Comparison of ENCODE assay signal across 21 cellular contexts in genomic region chr13:113518080-113518803, GRCh38. TPM values are rescaled to one million over a fixed set of nuclear protein-coding genes. Genes with fewer than 3 reads are reported as not detected.
DNase-seq lines count a peak whose midpoint lies in the region; ATAC-seq, FAIRE-seq and TF ChIP-seq lines count a peak whose summit lies in the region.
"Had no signal": no experiment of that assay in that cellular context is flagged by ENCODE, and none has a peak within 500 bp of the region (broad histone marks: within the 10 kb centered on the region; RNA-seq: fewer than 3 reads in every experiment).

No MANE protein-coding gene starts in this region.

- H3F3A ChIP-seq in smooth muscle cell (ENCODE audit: low read depth) = no peaks in the 10 kb centered on the region

- ATAC-seq in HepG2 (no peak), right lobe of liver (no peak)
- ATAC-seq: GM23338, HCT116, PC-3 had no signal

- no peaks in the 10 kb centered on the region for H3K9me2 ChIP-seq in OCI-LY7 (ENCODE audit: insufficient read depth, low read length)

- peaks cover 11% of the 10 kb centered on the region for H3K36me3 Mint-ChIP-seq in activated naive CD8-positive, alpha-beta T cell
- peaks cover 45% of the 10 kb centered on the region for H3K36me3 Mint-ChIP-seq in osteocyte (ENCODE audit: unreplicated experiment)

- TF ChIP-seq EP300 in HepG2 (IDR thresholded peaks at IDR 0.05; ENCODE audit: low read depth in 2 of 2, low read length in 2 of 2) = no peak
- no peak for TF ChIP-seq EP300 in HepG2 (CRISPR knock-in tag; IDR thresholded peaks at IDR 0.05; ENCODE audit: borderline replicate concordance)

- H3K36me3 ChIP-seq in HepG2 (replicated peaks in 1 of 2; ENCODE audit: control insufficient read depth in 1 of 2, insufficient read depth in 2 of 2, low read length in 2 of 2) = peaks cover 12 to 21% of the 10 kb centered on the region in 2 experiments; a peak in 4 of 5 replicates
- peaks cover 0 to 2% (median 0%) of the 10 kb centered on the region in 4 donors for H3K36me3 ChIP-seq in right lobe of liver
- H3K36me3 ChIP-seq in OCI-LY7 (ENCODE audit: insufficient read depth, low read length) = no peaks in the 10 kb centered on the region
- no peaks in the 10 kb centered on the region for H3K36me3 ChIP-seq in smooth muscle cell (ENCODE audit: low read depth)

- TF ChIP-seq RAD21 in HepG2 (CRISPR knock-in tag; IDR thresholded peaks at IDR 0.05) = no peak

- no peaks in the 10 kb centered on the region for H3K27me3 ChIP-seq in HepG2 (ENCODE audit: control insufficient read depth in 1 of 2, insufficient read depth in 2 of 2, low read length in 2 of 2)
- no peaks in the 10 kb centered on the region for H3K27me3 ChIP-seq in right lobe of liver
- no peaks in the 10 kb centered on the region for H3K27me3 ChIP-seq in smooth muscle cell (ENCODE audit: low read depth)

- H3K4me2 ChIP-seq in HepG2 (ENCODE audit: low read depth, low read length) (no peak overlapping the region), OCI-LY7 (ENCODE audit: low read length) (no peak overlapping the region), smooth muscle cell (no peak overlapping the region)
- H3K4me2 ChIP-seq: GM23338 had no signal

- no peak for DNase-seq in HepG2 (ENCODE audit: low spot score)
- DNase-seq in right lobe of liver = no peak
- peak; percentile 23 for DNase-seq in osteocyte (ENCODE audit: extremely low spot score, unreplicated experiment)
- no peak for DNase-seq in OCI-LY7 (ENCODE audit: low spot score)
- DNase-seq in coronary artery (ENCODE audit: low spot score) = no peak
- DNase-seq in smooth muscle cell (lab: John Stamatoyannopoulos, UW; ENCODE audit: unreplicated experiment) = no peak
- DNase-seq in NOMO-1 (lab: John Stamatoyannopoulos, UW; ENCODE audit: unreplicated experiment in 2 of 2) = no peak
- DNase-seq: 8988T; Calu3; CD4-positive, alpha-beta T cell; GF-D8; NCI-H1694 treated with DMSO at 0.1 percent for 48 hours; NCI-H226; NCI-H524; NCI-H82; PC-3 had no signal

- H3K79me2 ChIP-seq in HepG2 (ENCODE audit: insufficient read depth, low read length) (peaks cover 2% of the 10 kb centered on the region), OCI-LY7 (ENCODE audit: insufficient read depth, low read depth, low read length) (no peaks in the 10 kb centered on the region), smooth muscle cell (ENCODE audit: low read depth) (peaks cover 4% of the 10 kb centered on the region)

- POLR2A ChIA-PET in HepG2 (lab: Yijun Ruan, JAX) = no interaction called here
- POLR2A ChIA-PET in OCI-LY7 (lab: Charles Lee) = interaction anchor here (0.7 kb wide), 1 partner anchor 76 kb away, joined by 3 read pairs; no protein-coding TSS in a partner anchor

- TF ChIP-seq CTCF in HepG2 (CRISPR knock-in tag; IDR thresholded peaks at IDR 0.05) = no peak
- TF ChIP-seq CTCF in right lobe of liver (IDR thresholded peaks at IDR 0.05) = no peak
- no peak for TF ChIP-seq CTCF in osteocyte (IDR thresholded peaks at IDR 0.05)
- TF ChIP-seq CTCF in OCI-LY7 (conservative IDR thresholded peaks at IDR 0.05; ENCODE audit: low read length) = no peak
- no peak for TF ChIP-seq CTCF in coronary artery (IDR thresholded peaks at IDR 0.05)
- TF ChIP-seq CTCF in smooth muscle cell (IDR thresholded peaks at IDR 0.05; ENCODE audit: borderline replicate concordance, insufficient read depth, poor library complexity, severe bottlenecking) = no peak

- H3K27ac ChIP-seq in HepG2 (ENCODE audit: extremely low read length, insufficient read depth, low read length) (no peak overlapping the region), right lobe of liver (no peak overlapping the region), OCI-LY7 (ENCODE audit: low read depth, low read length, poor library complexity, severe bottlenecking) (no peak overlapping the region), coronary artery (no peak overlapping the region), smooth muscle cell (ENCODE audit: low read depth) (no peak overlapping the region)
- H3K27ac ChIP-seq: RWPE1 had no signal

- H4K20me1 ChIP-seq in HepG2 (ENCODE audit: insufficient read depth, low read length) = no peaks in the 10 kb centered on the region
- no peaks in the 10 kb centered on the region for H4K20me1 ChIP-seq in OCI-LY7 (ENCODE audit: insufficient read depth, low read length)
- peaks cover 25% of the 10 kb centered on the region for H4K20me1 ChIP-seq in smooth muscle cell (ENCODE audit: low read depth)

- no peaks in the 10 kb centered on the region for H3K9me3 Mint-ChIP-seq in activated naive CD8-positive, alpha-beta T cell (ENCODE audit: low read depth)
- H3K9me3 Mint-ChIP-seq in osteocyte (ENCODE audit: unreplicated experiment) = no peaks in the 10 kb centered on the region
- H3K9me3 Mint-ChIP-seq: CD4-positive, alpha-beta T cell; GM23338 had no signal

- BruUV-seq in HepG2 (replicated peaks; lab: Mats Ljungman, UMichigan) (TSS peak; percentile 26), OCI-LY7 (replicated peaks; lab: Mats Ljungman, UMichigan) (no TSS peak)

- peak overlapping the region; percentile 78 for H3K4me3 Mint-ChIP-seq in activated naive CD8-positive, alpha-beta T cell
- H3K4me3 Mint-ChIP-seq in osteocyte (ENCODE audit: unreplicated experiment) = no peak overlapping the region
- H3K4me3 Mint-ChIP-seq: CD4-positive, alpha-beta T cell; GM23338 had no signal

- H3K27ac Mint-ChIP-seq in activated naive CD8-positive, alpha-beta T cell = peak overlapping the region; percentile 46
- H3K27ac Mint-ChIP-seq in osteocyte (ENCODE audit: unreplicated experiment) = peak overlapping the region; percentile 5
- H3K27ac Mint-ChIP-seq: CD4-positive, alpha-beta T cell had no signal

- H3K4me1 ChIP-seq in HepG2 (ENCODE audit: insufficient read depth, low read length) = no peaks in the 10 kb centered on the region
- no peaks in the 10 kb centered on the region for H3K4me1 ChIP-seq in right lobe of liver
- H3K4me1 ChIP-seq in OCI-LY7 (ENCODE audit: insufficient read depth, low read length, poor library complexity, severe bottlenecking) = no peaks in the 10 kb centered on the region
- H3K4me1 ChIP-seq in smooth muscle cell (ENCODE audit: low read depth) = no peaks in the 10 kb centered on the region

- H2AFZ ChIP-seq in HepG2 (ENCODE audit: low read length) = no peak overlapping the region
- H2AFZ ChIP-seq in OCI-LY7 (ENCODE audit: low read length) = no peak overlapping the region
- no peak overlapping the region for H2AFZ ChIP-seq in smooth muscle cell (ENCODE audit: low read depth)
- H2AFZ ChIP-seq: GM23338 had no signal

- in situ Hi-C loops in HepG2 (cut with HindIII; ENCODE audit: extremely low pct_ligation_motif_present, low pct_unique_long_range_greater_than_20kb) = no loop called here

- 98% methylated on average over 21 of the region's 21 CpGs for WGBS in HepG2 (ENCODE audit: low lambda C conversion rate)
- WGBS in right lobe of liver (ENCODE audit: insufficient coverage, low coverage, low lambda C conversion rate, missing lambda C conversion rate) = 95% methylated on average over 19 of the region's 21 CpGs
- WGBS in smooth muscle cell (ENCODE audit: low lambda C conversion rate) = 93% methylated on average over 21 of the region's 21 CpGs

- H3K27me3 Mint-ChIP-seq in activated naive CD8-positive, alpha-beta T cell = no peaks in the 10 kb centered on the region
- H3K27me3 Mint-ChIP-seq in osteocyte (ENCODE audit: unreplicated experiment) = no peaks in the 10 kb centered on the region
- H3K27me3 Mint-ChIP-seq: CD4-positive, alpha-beta T cell had no signal

- peaks cover 19% of the 10 kb centered on the region for H3K4me1 Mint-ChIP-seq in activated naive CD8-positive, alpha-beta T cell (ENCODE audit: low read depth)
- H3K4me1 Mint-ChIP-seq in osteocyte (ENCODE audit: unreplicated experiment) = peaks cover 2% of the 10 kb centered on the region
- H3K4me1 Mint-ChIP-seq: GM23338 had no signal

- H3K9ac ChIP-seq in HepG2 (ENCODE audit: insufficient read depth, low read depth, low read length) (no peak overlapping the region), smooth muscle cell (ENCODE audit: low read depth) (no peak overlapping the region)

- H3K9me3 ChIP-seq in HepG2 (ENCODE audit: low read length) (no peaks in the 10 kb centered on the region), right lobe of liver (no peaks in the 10 kb centered on the region), OCI-LY7 (ENCODE audit: low read length) (no peaks in the 10 kb centered on the region), smooth muscle cell (replicated peaks; ENCODE audit: low read depth) (no peaks in the 10 kb centered on the region)

- FAIRE-seq in HepG2 (lab: Jason Lieb, UNC) = no peak
- FAIRE-seq: HTR-8/SVneo had no signal

- no peak for TF ChIP-seq POLR2A in HepG2 (IDR thresholded peaks at IDR 0.05; ENCODE audit: insufficient read depth in 1 of 2, low read depth in 2 of 2, low read length in 2 of 2)
- no peak for TF ChIP-seq POLR2A in right lobe of liver (IDR thresholded peaks at IDR 0.05)

- intact Hi-C loops in HepG2 (cut with micrococcal nuclease; ENCODE audit: unreplicated experiment) (no loop called here), right lobe of liver (cut with DNase I) (no loop called here), OCI-LY7 (cut with micrococcal nuclease; ENCODE audit: unreplicated experiment) (no loop called here)

- no peak overlapping the region for H3K4me3 ChIP-seq in HepG2 (replicated peaks in 1 of 3; ENCODE audit: insufficient read depth in 1 of 3, low read depth in 2 of 3, low read length in 3 of 3)
- no peak overlapping the region for H3K4me3 ChIP-seq in right lobe of liver
- no peak overlapping the region for H3K4me3 ChIP-seq in OCI-LY7 (ENCODE audit: low read depth, low read length, poor library complexity, severe bottlenecking)
- no peak overlapping the region for H3K4me3 ChIP-seq in coronary artery
- no peak overlapping the region for H3K4me3 ChIP-seq in smooth muscle cell
- H3K4me3 ChIP-seq: GM23338 had no signal

- CTCF ChIA-PET in HepG2 (lab: Yijun Ruan, JAX; ENCODE audit: low intra/inter-chr PET ratio, low total read pairs) (no interaction called here), OCI-LY7 (lab: Charles Lee; ENCODE audit: unreplicated experiment) (no interaction called here)

RNA-seq across cellular contexts. Expression of gene DCUN1D2, which starts 27.7 kb away (rescaled TPM):
- total RNA-seq in HepG2 (2016; rRNA removed; fragmentation: Illumina TruSeq; extraction: Trizol) (7.4 and 9.6 TPM in 2 replicates), right lobe of liver (10 to 100 TPM in 3 of 6 experiments, 1 to 10 TPM in 3; 6.1 to 11.7 (median 9.3) TPM), osteocyte (27.5 and 29.0 TPM in 2 replicates), OCI-LY7 (2022) (12.8 and 16.5 TPM in 2 replicates), smooth muscle cell (6.3 and 10.6 TPM in 2 replicates)
- 12.3 and 13.3 TPM in 2 replicates for total RNA-seq in HepG2 (2016; cell fraction: cytosol; rRNA removed; fragmentation: Illumina TruSeq; extraction: Trizol; ENCODE audit: low read depth)
- total RNA-seq in HepG2 (2016; cell fraction: insoluble cytoplasmic fraction; rRNA removed; fragmentation: Illumina TruSeq; extraction: Trizol) = 6.4 and 10.2 TPM in 2 replicates
- total RNA-seq in HepG2 (2016; cell fraction: membrane; rRNA removed; fragmentation: Illumina TruSeq; extraction: Trizol) = 9.2 and 9.7 TPM in 2 replicates
- 16.2 and 17.5 TPM in 2 replicates for total RNA-seq in HepG2 (2016; cell fraction: nucleus; rRNA removed; fragmentation: Illumina TruSeq; extraction: Trizol)
- polyA plus RNA-seq in HepG2 (2011; rRNA removed) (9.1 and 11.9 TPM in 2 replicates), smooth muscle cell (9.4 and 10.8 TPM in 2 replicates)
- polyA plus RNA-seq in HepG2 (2011; cell fraction: cytosol; rRNA removed) = 7.6 and 8.0 TPM in 2 replicates
- 23.2 and 28.2 TPM in 2 replicates for polyA plus RNA-seq in HepG2 (2011; cell fraction: nucleus; rRNA removed)
- polyA plus RNA-seq in HepG2 (2012) = 11.5 and 12.0 TPM in 2 replicates
- polyA plus RNA-seq in HepG2 (2016; cell fraction: cytosol; fragmentation: Illumina TruSeq; extraction: Trizol; ENCODE audit: low read depth) = 2.5 and 2.6 TPM in 2 replicates
- 7.2 and 9.3 TPM in 2 replicates for polyA plus RNA-seq in HepG2 (2016; cell fraction: insoluble cytoplasmic fraction; fragmentation: Illumina TruSeq; extraction: Trizol; ENCODE audit: low read depth)
- polyA plus RNA-seq in HepG2 (2016; cell fraction: membrane; fragmentation: Illumina TruSeq; extraction: Trizol; ENCODE audit: low read depth) = 4.7 and 5.4 TPM in 2 replicates
- polyA plus RNA-seq in HepG2 (2016; cell fraction: nucleus; fragmentation: Illumina TruSeq; extraction: Trizol; ENCODE audit: insufficient read depth, low read depth) = 56.9 and 58.1 TPM in 2 replicates
- 6.2 and 8.7 TPM in 2 replicates for polyA minus RNA-seq in HepG2 (2011; rRNA and poly(A)+ RNA removed; ENCODE audit: low replicate concordance)
- 2.3 and 2.4 TPM in 2 replicates for polyA minus RNA-seq in HepG2 (2011; cell fraction: cytosol; rRNA and poly(A)+ RNA removed)
- 17.4 and 24.3 TPM in 2 replicates for polyA minus RNA-seq in HepG2 (2011; cell fraction: nucleus; rRNA and poly(A)+ RNA removed)
- total RNA-seq in OCI-LY7 (2014; rRNA removed; shearing (Covaris generic)) = 9.2 and 13.4 TPM in 2 replicates
